Comparison of ENCODE assay signal across 8 cellular contexts in the genomic region with DNA sequence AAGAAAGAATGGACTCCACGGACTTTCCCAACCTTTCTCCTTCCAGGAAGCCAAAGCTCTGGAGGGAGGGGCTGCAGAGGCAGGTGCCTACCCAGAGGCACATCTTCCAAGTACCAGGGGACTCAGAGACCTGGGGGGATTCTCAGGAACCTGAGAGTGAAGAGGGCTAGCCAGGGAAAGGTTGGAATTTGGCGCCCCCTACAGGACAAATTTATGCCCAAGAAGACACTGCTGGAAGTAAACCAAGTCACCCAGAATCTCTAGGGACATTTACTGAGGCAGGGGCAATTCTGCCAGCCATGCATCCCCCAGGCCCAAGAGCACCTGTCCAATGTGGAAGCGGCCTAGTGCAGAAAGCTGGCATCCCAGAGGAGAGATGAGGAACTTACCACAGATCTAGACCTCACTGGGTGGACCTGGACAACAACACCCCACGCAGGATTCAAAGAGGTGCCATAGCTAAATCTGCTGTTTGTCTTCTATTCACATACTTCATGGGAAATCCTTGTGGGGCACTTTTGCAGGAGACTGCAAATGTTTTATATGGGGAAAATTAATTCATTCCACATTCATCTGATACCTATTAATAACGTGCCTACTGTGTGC. TPM values are rescaled to one million over a fixed set of nuclear protein-coding genes. Genes with fewer than 3 reads are reported as not detected.
DNase-seq lines count a peak whose midpoint lies in the region; ATAC-seq and TF ChIP-seq lines count a peak whose summit lies in the region.

No MANE protein-coding gene starts in this region.

- H3K27me3 ChIP-seq in SJSA1 (replicated peaks), result no peaks in the 10 kb centered on the region
- H3K27me3 ChIP-seq in lower lobe of right lung (ENCODE audit: low read depth), result no peaks in the 10 kb centered on the region
- no peaks in the 10 kb centered on the region for H3K27me3 ChIP-seq in thyroid gland

- peak; percentile 70 for TF ChIP-seq CTCF in lower lobe of right lung (IDR thresholded peaks at IDR 0.05)
- TF ChIP-seq CTCF in thyroid gland (IDR thresholded peaks at IDR 0.05), result peak; percentile 33 to 68 (median 51)

- TF ChIP-seq POLR2A in thyroid gland (IDR thresholded peaks at IDR 0.05), result no peak

- peak; percentile 76 for ATAC-seq in HG03432 (IDR thresholded peaks at IDR 0.05; ENCODE audit: unreplicated experiment)
- ATAC-seq in lower lobe of right lung, result peak; percentile 38 to 47

- intact Hi-C loops in lower lobe of right lung (cut with DNase I) (no loop called here), thyroid gland (cut with DNase I) (no loop called here)

- H3K4me1 ChIP-seq in SJSA1 (replicated peaks) (no peaks in the 10 kb centered on the region), lower lobe of right lung (no peaks in the 10 kb centered on the region), thyroid gland (no peaks in the 10 kb centered on the region)

- H3K36me3 ChIP-seq in SJSA1 (no peaks in the 10 kb centered on the region), lower lobe of right lung (no peaks in the 10 kb centered on the region), thyroid gland (no peaks in the 10 kb centered on the region)

- WGBS in thyroid gland, 2 donors, result 47 to 53% methylated on average over 5 of the region's 5 CpGs

- DNase-seq in NCI-H2196 (lab: John Stamatoyannopoulos, UW; ENCODE audit: unreplicated experiment) (peak; percentile 33), NCI-H2196 treated with DMSO at 0.1 percent for 48 hours (lab: John Stamatoyannopoulos, UW; ENCODE audit: unreplicated experiment) (no peak), SJSA1 (ENCODE audit: low read depth in 1 of 2, low spot score in 2 of 2) (peak; percentile 31 to 47), T47D (ENCODE audit: low read depth in 1 of 2, low spot score in 1 of 2) (peak; percentile 22 to 48), lower lobe of right lung (no peak), thyroid gland (peak; percentile 33 to 38), SHP77 treated with DMSO at 0.1 percent for 48 hours (lab: John Stamatoyannopoulos, UW) (no peak)

- H3K4me3 ChIP-seq in SJSA1 (no peak overlapping the region), lower lobe of right lung (no peak overlapping the region), thyroid gland (replicated peaks in 1 of 3) (no peak overlapping the region)

- in situ Hi-C loops in T47D (cut with HindIII; ENCODE audit: low pct_unique_long_range_greater_than_20kb, low sequenced_read_pairs), result no loop called here

- no peak overlapping the region for H3K27ac ChIP-seq in SJSA1
- H3K27ac ChIP-seq in lower lobe of right lung, result no peak overlapping the region
- no peak overlapping the region for H3K27ac ChIP-seq in thyroid gland

- H3K9me3 ChIP-seq in SJSA1 (replicated peaks) (no peaks in the 10 kb centered on the region), lower lobe of right lung (no peaks in the 10 kb centered on the region), thyroid gland (no peaks in the 10 kb centered on the region)

RNA-seq across cellular contexts. Expression of gene IDNK, which starts 25.9 kb away (rescaled TPM):
- 2.1 and 2.6 TPM in 2 replicates for total RNA-seq in SJSA1 (2014; rRNA removed; shearing (Covaris generic))
- 4.2 TPM for total RNA-seq in lower lobe of right lung
- total RNA-seq in thyroid gland, result 10 to 100 TPM in 2 of 4 donors, 1 to 10 TPM in 2; 7.4 to 17.2 (median 9.4) TPM

RNA-seq across cellular contexts. Expression of gene FRMD3, which starts 58.8 kb away (rescaled TPM):
- total RNA-seq in SJSA1 (2014; rRNA removed; shearing (Covaris generic)), result 15.5 and 25.3 TPM in 2 replicates
- 9.7 TPM for total RNA-seq in lower lobe of right lung
- 10 to 100 TPM; 15.9 to 28.6 (median 20.7) TPM for total RNA-seq in thyroid gland

Comparison
In these comparisons a context has a peak if more than half of its experiments do, and no peak if none do; other contexts are left out.
1. DNase-seq: peak in NCI-H2196 (single experiment), SJSA1 (2 of 2), T47D (2 of 2) and thyroid gland (2 of 2); none in NCI-H2196 treated with DMSO at 0.1 percent for 48 hours (single experiment), lower lobe of right lung (single experiment) and SHP77 treated with DMSO at 0.1 percent for 48 hours (single experiment).